In the genomic region with DNA sequence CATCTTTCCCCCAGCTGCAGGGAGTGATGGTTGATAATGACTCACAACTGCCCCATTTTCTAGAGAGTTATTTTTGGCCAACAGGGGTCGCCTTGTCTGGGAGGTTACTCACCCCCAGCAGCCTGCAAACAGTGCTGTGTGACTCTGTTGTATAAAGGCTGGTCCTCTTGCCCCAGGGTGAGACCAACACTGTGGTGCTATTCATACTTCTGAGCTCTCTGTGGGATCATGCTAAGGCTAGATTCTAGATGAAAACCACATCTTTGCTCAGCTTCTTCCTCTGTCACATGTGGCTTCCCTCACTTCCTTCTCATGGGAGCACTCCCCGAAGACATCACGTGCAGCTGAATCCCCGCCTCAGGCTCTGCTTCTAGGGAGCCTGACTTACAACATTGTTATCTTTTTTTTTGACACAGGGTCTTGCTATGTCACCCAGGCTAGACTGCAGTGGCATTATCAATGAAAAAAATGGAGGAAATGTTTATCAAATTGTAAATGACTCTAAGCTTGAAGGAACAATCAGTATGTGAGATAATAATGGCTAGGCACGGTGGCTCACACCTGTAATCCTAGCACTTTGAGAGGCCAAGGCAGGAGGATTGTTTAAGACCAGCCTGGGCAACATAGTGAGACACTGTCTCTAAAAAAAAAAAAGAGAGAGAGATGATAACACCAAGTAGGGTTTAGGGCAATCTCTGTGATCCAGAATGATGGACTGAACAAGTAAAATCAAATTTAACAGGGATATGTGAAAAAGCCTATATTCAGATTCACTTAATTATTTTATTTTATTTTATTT, we compare ENCODE assay signal across 8 cellular contexts. TPM values are rescaled to one million over a fixed set of nuclear protein-coding genes. Genes with fewer than 3 reads are reported as not detected.
A peak's percentile ranks its signal among the peaks of the same experiment; 100 is the strongest.
DNase-seq lines count a peak whose midpoint lies in the region; ATAC-seq and TF ChIP-seq lines count a peak whose summit lies in the region.

No MANE protein-coding gene starts in this region.

- H3K27me3 ChIP-seq in gastrocnemius medialis: no peaks in the 10 kb centered on the region

- H3K36me3 ChIP-seq in gastrocnemius medialis: no peaks in the 10 kb centered on the region

- no peak overlapping the region for H3K4me3 ChIP-seq in gastrocnemius medialis

- intact Hi-C loops in gastrocnemius medialis (cut with DNase I; ENCODE audit: low total_unique reads): no loop called here

- DNase-seq in DMS53 (lab: John Stamatoyannopoulos, UW): peak; percentile 49
- DNase-seq in DMS53 treated with DMSO at 0.1 percent for 48 hours (lab: John Stamatoyannopoulos, UW; ENCODE audit: unreplicated experiment): no peak
- peak; percentile 77 for DNase-seq in NOMO-1 treated with dmso at 0.1 percent for 144 hours (lab: John Stamatoyannopoulos, UW; ENCODE audit: unreplicated experiment)
- peak; percentile 76 for DNase-seq in activated CD8-positive, alpha-beta memory T cell treated with anti-CD3 and anti-CD28 coated beads, Interleukin-2, amount 50 U/mL, for 1 hour (ENCODE audit: extremely low read depth)
- DNase-seq in fibroblast of peridontal ligament (ENCODE audit: extremely low read depth): peak; percentile 23
- DNase-seq in gastrocnemius medialis: peak; percentile 19 to 38

- no peak overlapping the region for H3K27ac ChIP-seq in gastrocnemius medialis

- ATAC-seq in gastrocnemius medialis (peak in 1 of 2 donors; percentile 36), GM18858 (IDR thresholded peaks at IDR 0.05; ENCODE audit: unreplicated experiment) (no peak), GM18520 (IDR thresholded peaks at IDR 0.05; ENCODE audit: unreplicated experiment) (no peak)

- TF ChIP-seq POLR2A in gastrocnemius medialis (IDR thresholded peaks at IDR 0.05): no peak

- TF ChIP-seq CTCF in gastrocnemius medialis (IDR thresholded peaks at IDR 0.05 in 4 of 5, conservative IDR thresholded peaks at IDR 0.05 in 1 of 5): no peak

- H3K4me1 ChIP-seq in gastrocnemius medialis: no peaks in the 10 kb centered on the region

- in situ Hi-C loops in gastrocnemius medialis (cut with MboI; ENCODE audit: low sequenced_read_pairs in 4 of 4): no loop called here

- no peaks in the 10 kb centered on the region for H3K9me3 ChIP-seq in gastrocnemius medialis

RNA-seq across cellular contexts. Expression of a gene that starts 55.7 kb away (rescaled TPM):
- total RNA-seq in gastrocnemius medialis: 1 to 10 TPM; 2.6 to 3.6 (median 3.1) TPM

RNA-seq across cellular contexts. Expression of a gene that starts 55.9 kb away (rescaled TPM):
- total RNA-seq in gastrocnemius medialis: 10 to 100 TPM; 59.6 to 87.5 (median 76.3) TPM
